ENCODE assay signal across 20 cellular contexts in genomic region chr10:58859541-58859940, GRCh38.
"Had no signal": no experiment of that assay in that cellular context is flagged by ENCODE, and none has a peak within 500 bp of the region (broad histone marks: within the 10 kb centered on the region; RNA-seq: fewer than 3 reads in every experiment).

No MANE protein-coding gene starts in this region.

- H3K4me3 ChIP-seq: coronary artery, esophagus squamous epithelium, lung, sigmoid colon, spleen, thoracic aorta, vagina had no signal

- DNase-seq: activated B cell treated with CpG ODN at 0.5 μM for 24 hours; activated CD4-positive, alpha-beta T cell treated with anti-CD3 and anti-CD28 coated beads for 36 hours; activated CD4-positive, alpha-beta T cell treated with anti-CD3 and anti-CD28 coated beads, Interleukin-2, amount 50 U/mL, for 4 hours; activated CD8-positive, alpha-beta memory T cell treated with anti-CD3 and anti-CD28 coated beads for 24 hours; activated CD8-positive, alpha-beta memory T cell treated with anti-CD3 and anti-CD28 coated beads, Interleukin-2, amount 50 U/mL, for 4 hours; activated naive CD4-positive, alpha-beta T cell; activated naive CD8-positive, alpha-beta T cell treated with anti-CD3 and anti-CD28 coated beads for 36 hours; activated T-cell treated with anti-CD3 and anti-CD28 coated beads, Interleukin-2, amount 50 U/mL, for 24 hours; esophagus squamous epithelium; naive thymus-derived CD8-positive, alpha-beta T cell; retina; sigmoid colon; spleen; stimulated activated CD4-positive, alpha-beta T cell treated with anti-CD3 and anti-CD28 coated beads, Interleukin-4, amount 100 ng/mL, for 1 hour; stimulated activated naive CD4-positive, alpha-beta T cell treated with Interleukin-2 at 50 U/mL for 16 hours had no signal

- H3K4me1 ChIP-seq: sigmoid colon, spleen, vagina had no signal

- H3K36me3 ChIP-seq: esophagus squamous epithelium, sigmoid colon, spleen, thoracic aorta, vagina had no signal

- H3K9me3 ChIP-seq: esophagus squamous epithelium, thoracic aorta, vagina had no signal

- ATAC-seq: activated CD4-positive, alpha-beta T cell treated with anti-CD3 and anti-CD28 coated beads for 36 hours; left lobe of liver; naive thymus-derived CD8-positive, alpha-beta T cell had no signal

- H3K27ac ChIP-seq: coronary artery, esophagus squamous epithelium, sigmoid colon, spleen, thoracic aorta, vagina had no signal

- H3K27me3 ChIP-seq: esophagus squamous epithelium, sigmoid colon, spleen, vagina had no signal
